Comparison of ENCODE assay signal across 21 cellular contexts in the genomic region with DNA sequence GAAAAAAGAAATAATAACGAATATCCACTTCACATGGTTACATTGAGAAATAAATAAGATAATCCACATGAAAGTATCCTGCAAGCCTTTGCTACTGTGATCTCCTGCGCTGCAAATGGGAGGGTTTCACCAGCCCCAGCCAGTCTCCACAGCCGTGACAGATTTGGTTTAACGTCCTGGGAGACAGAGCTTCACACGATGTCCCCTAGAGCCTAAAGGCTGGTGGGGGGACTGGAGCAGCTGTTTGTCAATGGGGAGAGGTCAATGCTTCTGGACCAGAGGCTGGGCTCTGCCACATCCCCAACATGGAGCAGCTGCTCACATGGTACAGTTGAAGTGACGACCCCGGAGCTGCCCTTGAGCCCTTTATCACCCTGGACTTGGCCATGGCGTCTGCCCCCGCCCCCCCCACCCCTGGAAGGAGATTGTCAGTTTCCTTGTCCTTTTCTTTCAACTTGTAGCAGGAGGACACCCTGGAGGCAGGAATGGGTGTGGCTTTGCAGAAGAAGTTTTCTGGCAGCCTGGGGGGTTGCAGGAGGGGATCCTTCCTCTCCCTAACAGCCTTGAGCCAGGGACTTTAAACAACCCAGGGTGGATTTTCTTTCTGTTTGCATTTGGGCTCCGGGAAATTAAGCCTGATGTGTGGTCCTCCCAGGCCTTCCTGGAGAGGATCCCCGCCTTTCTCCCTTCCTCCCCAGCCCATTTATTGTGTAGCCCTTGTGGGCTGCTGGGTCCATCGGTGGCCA. TPM values are rescaled to one million over a fixed set of nuclear protein-coding genes. Genes with fewer than 3 reads are reported as not detected.
DNase-seq lines count a peak whose midpoint lies in the region; ATAC-seq and TF ChIP-seq lines count a peak whose summit lies in the region.
"Had no signal": no experiment of that assay in that cellular context is flagged by ENCODE, and none has a peak within 500 bp of the region (broad histone marks: within the 10 kb centered on the region; RNA-seq: fewer than 3 reads in every experiment).

No MANE protein-coding gene starts in this region.

- H3K4me1 ChIP-seq in heart left ventricle: peaks cover 5 to 35% (median 26%) of the 10 kb centered on the region in 12 donors
- H3K4me1 ChIP-seq in neural progenitor cell: peaks cover 28% of the 10 kb centered on the region

- no peak overlapping the region for H3K4me3 ChIP-seq in NB4 (ENCODE audit: low read depth, low read length)
- H3K4me3 ChIP-seq in heart left ventricle: peak overlapping the region in 1 of 12 donors; percentile 10
- no peak overlapping the region for H3K4me3 ChIP-seq in neural progenitor cell
- H3K4me3 ChIP-seq: adrenal gland, PC-9 had no signal

- no peaks in the 10 kb centered on the region for H3K36me3 Mint-ChIP-seq in neural progenitor cell
- H3K36me3 Mint-ChIP-seq: CD8-positive, alpha-beta memory T cell had no signal

- H3K4me2 ChIP-seq in neural progenitor cell: peak overlapping the region; percentile 69
- H3K4me2 ChIP-seq: PC-9 had no signal

- in situ Hi-C loops in GM13977 (cut with MboI; ENCODE audit: low pct_unique_long_range_greater_than_20kb, low sequenced_read_pairs, unreplicated experiment): no loop called here

- TF ChIP-seq POLR2A in NB4 (IDR thresholded peaks at IDR 0.05; ENCODE audit: extremely low read depth, insufficient read length) (no peak), heart left ventricle (IDR thresholded peaks at IDR 0.05) (no peak)

- H3F3A ChIP-seq in neural progenitor cell (ENCODE audit: low read depth): peaks cover 30% of the 10 kb centered on the region

- H2AFZ ChIP-seq in neural progenitor cell (replicated peaks): no peak overlapping the region
- H2AFZ ChIP-seq: PC-9 had no signal

- H4K20me1 ChIP-seq in neural progenitor cell (ENCODE audit: low read depth): no peaks in the 10 kb centered on the region

- WGBS in heart left ventricle, 4 donors: 17 to 27% (median 20%) methylated on average over 9 to 12 of the region's 12 CpGs

- peak; percentile 61 to 83 (median 66) for ATAC-seq in heart left ventricle
- no peak for ATAC-seq in HG03280 (IDR thresholded peaks at IDR 0.05; ENCODE audit: unreplicated experiment)
- ATAC-seq: SK-N-SH treated with all-trans-retinoic acid at 6 μM for 48 hours had no signal

- H3K27ac ChIP-seq in heart left ventricle: peak overlapping the region; percentile 28 to 83 (median 66)
- H3K27ac ChIP-seq in neural progenitor cell: no peak overlapping the region
- H3K27ac ChIP-seq: adrenal gland, PC-9 had no signal

- no peaks in the 10 kb centered on the region for H3K36me3 ChIP-seq in heart left ventricle
- no peaks in the 10 kb centered on the region for H3K36me3 ChIP-seq in neural progenitor cell
- H3K36me3 ChIP-seq: adrenal gland had no signal

- no peaks in the 10 kb centered on the region for H3K79me2 ChIP-seq in neural progenitor cell (ENCODE audit: low read depth)

- H3K27me3 ChIP-seq in heart left ventricle: peaks cover 0 to 41% (median 0%) of the 10 kb centered on the region in 9 donors
- H3K27me3 ChIP-seq in neural progenitor cell: peaks cover 100% of the 10 kb centered on the region

- no peaks in the 10 kb centered on the region for H3K9me3 ChIP-seq in heart left ventricle
- H3K9me3 ChIP-seq in neural progenitor cell (ENCODE audit: low read depth): no peaks in the 10 kb centered on the region
- H3K9me3 ChIP-seq: adrenal gland had no signal

- intact Hi-C loops in heart left ventricle (cut with DNase I): loop anchor here in 3 of 10 donors (2.0 to 5.0 kb wide), 3 partner anchors 37 to 40 kb away; partner anchors contain the start of gene MXI1 (in 1 of the 3)

- peaks cover 49% of the 10 kb centered on the region for H3K27me3 Mint-ChIP-seq in neural progenitor cell (ENCODE audit: insufficient read depth, low read depth)

- H3K4me3 Mint-ChIP-seq in neural progenitor cell: peak overlapping the region; percentile 70
- H3K4me3 Mint-ChIP-seq: activated T-helper 17 cell treated with anti-CD3 and anti-CD28 coated beads, Interleukin-2, amount 50 U/mL, for 72 hours; CD8-positive, alpha-beta memory T cell had no signal

- peaks cover 31% of the 10 kb centered on the region for H3K4me1 Mint-ChIP-seq in neural progenitor cell

- no peaks in the 10 kb centered on the region for H3K9me3 Mint-ChIP-seq in neural progenitor cell
- H3K9me3 Mint-ChIP-seq: activated T-helper 17 cell treated with anti-CD3 and anti-CD28 coated beads, Interleukin-2, amount 50 U/mL, for 72 hours; CD8-positive, alpha-beta memory T cell had no signal

- no peak overlapping the region for H3K27ac Mint-ChIP-seq in neural progenitor cell
- H3K27ac Mint-ChIP-seq: activated T-helper 17 cell treated with anti-CD3 and anti-CD28 coated beads, Interleukin-2, amount 50 U/mL, for 72 hours had no signal

- H3K9ac ChIP-seq in neural progenitor cell: no peak overlapping the region

- DNase-seq in ELF-1 (ENCODE audit: low read depth, low spot score) (peak; percentile 74), NB4 (ENCODE audit: low read depth) (peak; percentile 30), heart left ventricle (peak in 3 of 5 donors; percentile 41 to 70 (median 49)), neural progenitor cell (ENCODE audit: low spot score) (peak; percentile 27), AG20443 (ENCODE audit: low spot score) (no peak), GM13977 (ENCODE audit: low spot score) (no peak)
- no peak for DNase-seq in effector CD4-positive, alpha-beta T cell
- DNase-seq: activated CD4-positive, CD25-positive, alpha-beta regulatory T cell treated with anti-CD3 and anti-CD28 coated beads, Interleukin-2, amount 50 U/mL, for 72 hours; CD8-positive, alpha-beta memory T cell; DMS79 treated with DMSO at 0.1 percent for 48 hours; erythroblast; NCI-H1092; NCI-H2081 treated with DMSO at 0.1 percent for 48 hours; NCI-H524 treated with DMSO at 0.1 percent for 48 hours; substantia nigra; T1000 had no signal

- TF ChIP-seq CTCF in NB4 (IDR thresholded peaks at IDR 0.05; ENCODE audit: low read depth, low read length): no peak
- TF ChIP-seq CTCF in heart left ventricle (IDR thresholded peaks at IDR 0.05): no peak
- TF ChIP-seq CTCF in neural progenitor cell (IDR thresholded peaks at IDR 0.05): no peak
- no peak for TF ChIP-seq CTCF in GM13977 (IDR thresholded peaks at IDR 0.05; ENCODE audit: extremely low read depth, insufficient read depth, missing control alignments)

RNA-seq across cellular contexts. Expression of gene MXI1, which starts 37.1 kb away (rescaled TPM):
- total RNA-seq in heart left ventricle (10 to 100 TPM; 42.6 to 83.2 (median 61.6) TPM), neural progenitor cell (ENCODE audit: low replicate concordance) (18.2 and 23.5 TPM in 2 replicates)
- polyA plus RNA-seq in heart left ventricle: 10 to 100 TPM; 20.3 to 39.5 TPM

Comparison
In these comparisons a context has a peak if more than half of its experiments do, and no peak if none do; other contexts are left out.
1. DNase-seq: peak in ELF-1 (single experiment), NB4 (single experiment), heart left ventricle (3 of 5) and neural progenitor cell (single experiment); none in AG20443 (single experiment), effector CD4-positive, alpha-beta T cell (single experiment) and GM13977 (single experiment).